ENCODE assay signal across 13 cellular contexts in genomic region chr3:183583331-183584245, GRCh38. TPM values are rescaled to one million over a fixed set of nuclear protein-coding genes. Genes with fewer than 3 reads are reported as not detected.
DNase-seq lines count a peak whose midpoint lies in the region; TF ChIP-seq lines count a peak whose summit lies in the region.
"Had no signal": no experiment of that assay in that cellular context is flagged by ENCODE, and none has a peak within 500 bp of the region (broad histone marks: within the 10 kb centered on the region; RNA-seq: fewer than 3 reads in every experiment).

No MANE protein-coding gene starts in this region.

- H3K9me3 ChIP-seq in BLaER1 (peaks cover 6% of the 10 kb centered on the region), hepatocyte (ENCODE audit: low read depth) (no peaks in the 10 kb centered on the region)
- H3K9me3 ChIP-seq: thoracic aorta had no signal

- DNase-seq in SK-N-DZ (ENCODE audit: low spot score) (peak; percentile 25), hepatocyte (ENCODE audit: low spot score) (peak; percentile 38), T-helper 9 cell (no peak), islet precursor cell (no peak), C1 segment of cervical spinal cord (lab: John Stamatoyannopoulos, UW) (no peak), activated gamma-delta T cell (lab: John Stamatoyannopoulos, UW) (no peak)
- DNase-seq: NCI-H510A treated with DMSO at 0.1 percent for 48 hours; SIG-M5; stimulated activated CD4-positive, alpha-beta T cell treated with anti-CD3 and anti-CD28 coated beads, Interleukin-4, amount 100 ng/mL, for 24 hours had no signal

- H3K27me3 ChIP-seq in BLaER1 (no peaks in the 10 kb centered on the region), hepatocyte (no peaks in the 10 kb centered on the region), rectal smooth muscle tissue (ENCODE audit: control insufficient read depth, insufficient read depth, low read length) (no peaks in the 10 kb centered on the region)
- H3K27me3 ChIP-seq: cardiac muscle cell had no signal

- H3K9me2 ChIP-seq in hepatocyte (replicated peaks; ENCODE audit: insufficient read depth) = no peaks in the 10 kb centered on the region

- H3K4me1 ChIP-seq in BLaER1 (peaks cover 82% of the 10 kb centered on the region), hepatocyte (ENCODE audit: insufficient read depth) (peaks cover 33% of the 10 kb centered on the region), rectal smooth muscle tissue (ENCODE audit: control insufficient read depth, insufficient read depth, low read length) (peaks cover 26% of the 10 kb centered on the region)

- 63% methylated on average over 5 of the region's 5 CpGs for WGBS in hepatocyte (ENCODE audit: low lambda C conversion rate, missing lambda C conversion rate)

- H3K4me3 ChIP-seq in BLaER1 (no peak overlapping the region), hepatocyte (no peak overlapping the region), rectal smooth muscle tissue (ENCODE audit: low read length) (peak overlapping the region; percentile 16)
- H3K4me3 ChIP-seq: cardiac muscle cell, thoracic aorta had no signal

- peak overlapping the region; percentile 1; the same call in 1 of the 2 replicates for H3K9ac ChIP-seq in BLaER1
- no peak overlapping the region for H3K9ac ChIP-seq in rectal smooth muscle tissue (ENCODE audit: low read length)

- H3K4me2 ChIP-seq in BLaER1 = peak overlapping the region; percentile 53
- peak overlapping the region; percentile 28 for H3K4me2 ChIP-seq in hepatocyte

- no peak overlapping the region for H2AFZ ChIP-seq in hepatocyte

- no peaks in the 10 kb centered on the region for H3K79me2 ChIP-seq in hepatocyte

- TF ChIP-seq CTCF in hepatocyte (IDR thresholded peaks at IDR 0.05; ENCODE audit: poor library complexity) = no peak

- H3K36me3 ChIP-seq in BLaER1 = no peaks in the 10 kb centered on the region
- no peaks in the 10 kb centered on the region for H3K36me3 ChIP-seq in hepatocyte (replicated peaks; ENCODE audit: insufficient read depth, low read depth)
- no peaks in the 10 kb centered on the region for H3K36me3 ChIP-seq in rectal smooth muscle tissue (ENCODE audit: control insufficient read depth, insufficient read depth, low read length)
- H3K36me3 ChIP-seq: cardiac muscle cell, thoracic aorta had no signal

- H4K20me1 ChIP-seq in BLaER1 (no peaks in the 10 kb centered on the region), hepatocyte (ENCODE audit: insufficient read depth, poor library complexity, severe bottlenecking) (no peaks in the 10 kb centered on the region)

- H3K27ac ChIP-seq in BLaER1 = peak overlapping the region; percentile 63
- H3K27ac ChIP-seq in hepatocyte = peak overlapping the region; percentile 84
- peak overlapping the region; percentile 79 for H3K27ac ChIP-seq in rectal smooth muscle tissue (ENCODE audit: low read depth, low read length)
- H3K27ac ChIP-seq: thoracic aorta had no signal

RNA-seq across cellular contexts. Expression of gene KLHL6, which starts 28.1 kb away (rescaled TPM):
- not detected in 2 replicates for polyA plus RNA-seq in SK-N-DZ (2014; cell fraction: cytosol; rRNA removed)
- polyA plus RNA-seq in SK-N-DZ (2014; cell fraction: nucleus; rRNA removed) = 0.18 TPM in 1 of 2 replicates, not detected in the other
- 0.16 and 0.17 TPM in 2 replicates for total RNA-seq in hepatocyte
- polyA plus RNA-seq in hepatocyte = 0.04 TPM in 1 of 2 replicates, not detected in the other
- polyA plus RNA-seq: cardiac muscle cell had no signal

RNA-seq across cellular contexts. Expression of gene KLHL24, which starts 51.8 kb away (rescaled TPM):
- polyA plus RNA-seq in SK-N-DZ (2014; cell fraction: cytosol; rRNA removed) = 62.7 and 96.6 TPM in 2 replicates
- 33.1 and 48.8 TPM in 2 replicates for polyA plus RNA-seq in SK-N-DZ (2014; cell fraction: nucleus; rRNA removed)
- 106 and 107 TPM in 2 replicates for total RNA-seq in hepatocyte
- 29.6 and 29.7 TPM in 2 replicates for polyA plus RNA-seq in hepatocyte

Comparison
In these comparisons a context has a peak if more than half of its experiments do, and no peak if none do; other contexts are left out.
1. DNase-seq: peak in SK-N-DZ (single experiment) and hepatocyte (single experiment); none in T-helper 9 cell (single experiment), islet precursor cell (single experiment), C1 segment of cervical spinal cord (0 of 14) and activated gamma-delta T cell (single experiment).
2. Peak in every context shown above with its lines, with median percentiles within 50 percentile points of each other: H3K27ac ChIP-seq.